In the genomic region with DNA sequence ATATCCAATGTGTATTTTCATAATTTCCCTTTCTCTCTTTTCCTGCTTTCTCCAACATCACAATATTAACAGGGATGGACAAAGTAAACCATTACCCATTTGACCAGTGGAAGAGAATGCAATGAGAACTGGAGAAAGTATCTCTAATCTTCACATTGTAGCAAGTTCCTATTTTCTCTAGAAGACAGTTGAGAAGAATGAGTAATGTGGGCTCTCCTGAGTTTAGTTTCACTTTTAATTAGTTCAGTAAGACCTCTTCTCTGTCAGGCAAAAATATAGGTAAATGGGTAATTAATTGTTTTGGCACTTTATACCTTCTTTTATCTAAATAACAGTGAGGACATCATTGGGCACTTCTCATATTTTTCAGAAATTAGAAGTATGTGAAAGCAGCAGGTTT, we compare ENCODE assay signal across 19 cellular contexts.
DNase-seq lines count a peak whose midpoint lies in the region; ATAC-seq and TF ChIP-seq lines count a peak whose summit lies in the region.
"Had no signal": no experiment of that assay in that cellular context is flagged by ENCODE, and none has a peak within 500 bp of the region (broad histone marks: within the 10 kb centered on the region; RNA-seq: fewer than 3 reads in every experiment).

No MANE protein-coding gene starts in this region.

- H3K27ac ChIP-seq in ACC112 (ENCODE audit: low read depth, low read length) (no peak overlapping the region), PC-9 (no peak overlapping the region), suprapubic skin (no peak overlapping the region)
- H3K27ac ChIP-seq: SJSA1 had no signal

- intact Hi-C loops in PC-9 (cut with micrococcal nuclease; ENCODE audit: unreplicated experiment), result no loop called here

- ATAC-seq in GM18517 (IDR thresholded peaks at IDR 0.05; ENCODE audit: unreplicated experiment), result no peak

- no peaks in the 10 kb centered on the region for H4K20me1 ChIP-seq in PC-9 (ENCODE audit: insufficient read depth)

- no peak for TF ChIP-seq POLR2A in suprapubic skin (IDR thresholded peaks at IDR 0.05)

- no peak for TF ChIP-seq EP300 in suprapubic skin (IDR thresholded peaks at IDR 0.05)

- no peaks in the 10 kb centered on the region for H3K9me3 ChIP-seq in PC-9 (ENCODE audit: insufficient read depth, low read depth)
- H3K9me3 ChIP-seq in suprapubic skin, result no peaks in the 10 kb centered on the region
- H3K9me3 ChIP-seq: SJSA1 had no signal

- H3K4me3 ChIP-seq in ACC112 (ENCODE audit: low read depth, low read length) (peak overlapping the region; percentile 40; the same call in 1 of the 2 replicates), PC-9 (no peak overlapping the region), suprapubic skin (no peak overlapping the region)
- H3K4me3 ChIP-seq: SJSA1 had no signal

- POLR2A ChIA-PET in PC-9 (lab: Charles Lee; ENCODE audit: unreplicated experiment), result no interaction called here

- H3K36me3 ChIP-seq in ACC112 (ENCODE audit: insufficient read depth, low read length) (no peaks in the 10 kb centered on the region), PC-9 (ENCODE audit: low read depth) (no peaks in the 10 kb centered on the region), suprapubic skin (no peaks in the 10 kb centered on the region)
- H3K36me3 ChIP-seq: SJSA1 had no signal

- H3K27me3 ChIP-seq in ACC112 (ENCODE audit: insufficient read depth, low read length) (no peaks in the 10 kb centered on the region), PC-9 (ENCODE audit: insufficient read depth, low read depth) (no peaks in the 10 kb centered on the region), suprapubic skin (no peaks in the 10 kb centered on the region)
- H3K27me3 ChIP-seq: SJSA1 had no signal

- H3K4me2 ChIP-seq in PC-9, result 0 out of 2 replicates have a peak overlapping the region, but pooled peaks have one; percentile 6

- no peaks in the 10 kb centered on the region for H3K4me1 ChIP-seq in ACC112 (ENCODE audit: control insufficient read depth, insufficient read depth, low read length, unreplicated experiment)
- no peaks in the 10 kb centered on the region for H3K4me1 ChIP-seq in PC-9 (replicated peaks; ENCODE audit: insufficient read depth)
- no peaks in the 10 kb centered on the region for H3K4me1 ChIP-seq in suprapubic skin
- H3K4me1 ChIP-seq: SJSA1 had no signal

- TF ChIP-seq CTCF in GM20000 (IDR thresholded peaks at IDR 0.05; ENCODE audit: extremely low read depth, missing control alignments) (no peak), PC-9 (conservative IDR thresholded peaks at IDR 0.05) (no peak), suprapubic skin (IDR thresholded peaks at IDR 0.05) (no peak)

- H3K79me2 ChIP-seq in ACC112 (ENCODE audit: control insufficient read depth, insufficient read depth, low read length, unreplicated experiment), result no peaks in the 10 kb centered on the region
- no peaks in the 10 kb centered on the region for H3K79me2 ChIP-seq in PC-9 (ENCODE audit: low read depth)

- H3F3A ChIP-seq in PC-9 (ENCODE audit: insufficient read depth, low read depth), result no peaks in the 10 kb centered on the region

- DNase-seq in GM20000 (ENCODE audit: low spot score) (peak; percentile 0), MV-4-11 (lab: John Stamatoyannopoulos, UW) (peak; percentile 63), PC-9 (no peak), nucleus accumbens (lab: John Stamatoyannopoulos, UW) (no peak), suprapubic skin (ENCODE audit: low spot score in 2 of 2) (no peak)
- DNase-seq in activated effector memory CD4-positive, alpha-beta T cell treated with anti-CD3 and anti-CD28 coated beads, Interleukin-2, amount 50 U/mL, for 16 hours, result no peak
- DNase-seq: C1 segment of cervical spinal cord; DMS 273 treated with DMSO at 0.1 percent for 48 hours; GOT3; HFFc6; NCI-H1048; NCI-H146; NCI-H2227 treated with DMSO at 0.1 percent for 48 hours; NCI-H524 treated with DMSO at 0.1 percent for 48 hours; NK-92 treated with Interleukin-12 subunit alpha and Interleukin-12 subunit beta, amount 100 ng/mL, for 24 hours; RPMI8226 had no signal

- CTCF ChIA-PET in PC-9 (lab: Charles Lee), result no interaction called here

- no TSS peak for BruUV-seq in PC-9 (replicated peaks; lab: Mats Ljungman, UMichigan)

- no peaks in the 10 kb centered on the region for H3K9me2 ChIP-seq in PC-9 (ENCODE audit: insufficient read depth)

- peak overlapping the region; percentile 25 for H2AFZ ChIP-seq in ACC112 (ENCODE audit: low read length, unreplicated experiment)
- H2AFZ ChIP-seq in PC-9, result no peak overlapping the region; the same call in 1 of the 2 replicates

Comparison
In these comparisons a context has a peak if more than half of its experiments do, and no peak if none do; other contexts are left out.
1. DNase-seq: peak in GM20000 (single experiment) and MV-4-11 (single experiment); none in PC-9 (0 of 2), nucleus accumbens (0 of 56), activated effector memory CD4-positive, alpha-beta T cell treated with anti-CD3 and anti-CD28 coated beads, Interleukin-2, amount 50 U/mL, for 16 hours (single experiment) and suprapubic skin (0 of 2).